ENCODE assay signal across 12 cellular contexts in genomic region chr15:66912001-66912400, GRCh38.
DNase-seq lines count a peak whose midpoint lies in the region; ATAC-seq and TF ChIP-seq lines count a peak whose summit lies in the region.
"Had no signal": no experiment of that assay in that cellular context is flagged by ENCODE, and none has a peak within 500 bp of the region (broad histone marks: within the 10 kb centered on the region; RNA-seq: fewer than 3 reads in every experiment).

No MANE protein-coding gene starts in this region.

- intact Hi-C loops in PC-3 (cut with micrococcal nuclease), result no loop called here

- no peak overlapping the region for H3K9ac ChIP-seq in PC-3 (ENCODE audit: low read length)

- peaks cover 10% of the 10 kb centered on the region for H3K27me3 Mint-ChIP-seq in activated T-cell treated with anti-CD3 and anti-CD28 coated beads, Interleukin-2, amount 50 U/mL, for 24 hours
- H3K27me3 Mint-ChIP-seq in activated naive CD8-positive, alpha-beta T cell treated with anti-CD3 and anti-CD28 coated beads for 36 hours, result peaks cover 5% of the 10 kb centered on the region

- no peak overlapping the region for H3K4me3 Mint-ChIP-seq in activated T-cell treated with anti-CD3 and anti-CD28 coated beads, Interleukin-2, amount 50 U/mL, for 24 hours
- no peak overlapping the region for H3K4me3 Mint-ChIP-seq in activated naive CD8-positive, alpha-beta T cell treated with anti-CD3 and anti-CD28 coated beads for 36 hours

- H3K9me2 ChIP-seq in PC-3 (replicated peaks; ENCODE audit: low read length), result no peaks in the 10 kb centered on the region

- peak overlapping the region; percentile 48 for H3K27ac Mint-ChIP-seq in activated T-cell treated with anti-CD3 and anti-CD28 coated beads, Interleukin-2, amount 50 U/mL, for 24 hours
- H3K27ac Mint-ChIP-seq in activated naive CD8-positive, alpha-beta T cell treated with anti-CD3 and anti-CD28 coated beads for 36 hours, result no peak overlapping the region

- TF ChIP-seq CTCF in PC-3 (conservative IDR thresholded peaks at IDR 0.05; ENCODE audit: low read depth, low read length), result no peak

- H3K27me3 ChIP-seq in PC-3 (ENCODE audit: low read length), result no peaks in the 10 kb centered on the region
- H3K27me3 ChIP-seq: testis had no signal

- no peaks in the 10 kb centered on the region for H3K4me1 ChIP-seq in PC-3 (ENCODE audit: insufficient read depth, low read length)
- H3K4me1 ChIP-seq: testis had no signal

- H3K36me3 ChIP-seq in PC-3 (ENCODE audit: low read depth, low read length), result no peaks in the 10 kb centered on the region

- no peak overlapping the region for H3K4me2 ChIP-seq in PC-3 (ENCODE audit: low read length)

- no peaks in the 10 kb centered on the region for H3K79me2 ChIP-seq in PC-3 (ENCODE audit: low read length)

- no peaks in the 10 kb centered on the region for H3K36me3 Mint-ChIP-seq in activated T-cell treated with anti-CD3 and anti-CD28 coated beads, Interleukin-2, amount 50 U/mL, for 24 hours (ENCODE audit: low read depth)
- no peaks in the 10 kb centered on the region for H3K36me3 Mint-ChIP-seq in activated naive CD8-positive, alpha-beta T cell treated with anti-CD3 and anti-CD28 coated beads for 36 hours

- no peak overlapping the region for H2AFZ ChIP-seq in PC-3 (ENCODE audit: low read length)

- H3K9me3 ChIP-seq in PC-3 (ENCODE audit: low read length), result no peaks in the 10 kb centered on the region
- H3K9me3 ChIP-seq: testis had no signal

- H3K27ac ChIP-seq in PC-3 (ENCODE audit: low read length), result no peak overlapping the region
- H3K27ac ChIP-seq: testis had no signal

- POLR2A ChIA-PET in PC-3 (lab: Charles Lee; ENCODE audit: unreplicated experiment), result no interaction called here

- CTCF ChIA-PET in PC-3 (lab: Charles Lee), result no interaction called here

- DNase-seq in activated T-cell treated with anti-CD3 and anti-CD28 coated beads, Interleukin-2, amount 50 U/mL, for 24 hours, result no peak
- DNase-seq in activated T-cell treated with anti-CD3 and anti-CD28 coated beads for 4 hours (no peak), SKM-1 treated with dmso at 0.1 percent for 144 hours (lab: John Stamatoyannopoulos, UW; ENCODE audit: unreplicated experiment) (peak; percentile 56), PC-3 (no peak), RPMI8226 (no peak)
- peak; percentile 6 for DNase-seq in activated naive CD8-positive, alpha-beta T cell treated with anti-CD3 and anti-CD28 coated beads for 36 hours
- no peak for DNase-seq in stimulated activated naive CD8-positive, alpha-beta T cell treated with anti-CD3 and anti-CD28 coated beads, Interleukin-15, Interleukin-2, amounts not matched to agents 100 U/mL and 50 U/mL, for 24 hours
- DNase-seq: cerebellar nuclear complex, NCI-H1092, NCI-H526 treated with DMSO at 0.1 percent for 48 hours, testis had no signal

- no peaks in the 10 kb centered on the region for H4K20me1 ChIP-seq in PC-3 (ENCODE audit: low read length)

- peak; percentile 28 for ATAC-seq in stimulated activated naive CD8-positive, alpha-beta T cell treated with anti-CD3 and anti-CD28 coated beads, Interleukin-15, Interleukin-2, amounts not matched to agents 100 U/mL and 50 U/mL, for 24 hours
- ATAC-seq in GM19467 (IDR thresholded peaks at IDR 0.05; ENCODE audit: unreplicated experiment) (no peak), PC-3 (no peak)

- peaks cover 13% of the 10 kb centered on the region for H3K4me1 Mint-ChIP-seq in activated T-cell treated with anti-CD3 and anti-CD28 coated beads, Interleukin-2, amount 50 U/mL, for 24 hours (ENCODE audit: low read depth)
- peaks cover 10% of the 10 kb centered on the region for H3K4me1 Mint-ChIP-seq in activated naive CD8-positive, alpha-beta T cell treated with anti-CD3 and anti-CD28 coated beads for 36 hours

- no TSS peak for BruUV-seq in PC-3 (replicated peaks; lab: Mats Ljungman, UMichigan)

- no peak overlapping the region for H3K4me3 ChIP-seq in PC-3 (ENCODE audit: low read length)
- H3K4me3 ChIP-seq: testis had no signal

- no peaks in the 10 kb centered on the region for H3F3A ChIP-seq in PC-3 (ENCODE audit: low read length, unreplicated experiment)

- no peaks in the 10 kb centered on the region for H3K9me3 Mint-ChIP-seq in activated T-cell treated with anti-CD3 and anti-CD28 coated beads, Interleukin-2, amount 50 U/mL, for 24 hours
- peaks cover 4% of the 10 kb centered on the region for H3K9me3 Mint-ChIP-seq in activated naive CD8-positive, alpha-beta T cell treated with anti-CD3 and anti-CD28 coated beads for 36 hours

Comparison
In these comparisons a context has a peak if more than half of its experiments do, and no peak if none do; other contexts are left out.
1. DNase-seq: peak in SKM-1 treated with dmso at 0.1 percent for 144 hours (single experiment) and activated naive CD8-positive, alpha-beta T cell treated with anti-CD3 and anti-CD28 coated beads for 36 hours (single experiment); none in activated T-cell treated with anti-CD3 and anti-CD28 coated beads, Interleukin-2, amount 50 U/mL, for 24 hours (single experiment), activated T-cell treated with anti-CD3 and anti-CD28 coated beads for 4 hours (single experiment), stimulated activated naive CD8-positive, alpha-beta T cell treated with anti-CD3 and anti-CD28 coated beads, Interleukin-15, Interleukin-2, amounts not matched to agents 100 U/mL and 50 U/mL, for 24 hours (single experiment), PC-3 (single experiment) and RPMI8226 (single experiment).